ENCODE assay signal across 1 cellular context in the genomic region with DNA sequence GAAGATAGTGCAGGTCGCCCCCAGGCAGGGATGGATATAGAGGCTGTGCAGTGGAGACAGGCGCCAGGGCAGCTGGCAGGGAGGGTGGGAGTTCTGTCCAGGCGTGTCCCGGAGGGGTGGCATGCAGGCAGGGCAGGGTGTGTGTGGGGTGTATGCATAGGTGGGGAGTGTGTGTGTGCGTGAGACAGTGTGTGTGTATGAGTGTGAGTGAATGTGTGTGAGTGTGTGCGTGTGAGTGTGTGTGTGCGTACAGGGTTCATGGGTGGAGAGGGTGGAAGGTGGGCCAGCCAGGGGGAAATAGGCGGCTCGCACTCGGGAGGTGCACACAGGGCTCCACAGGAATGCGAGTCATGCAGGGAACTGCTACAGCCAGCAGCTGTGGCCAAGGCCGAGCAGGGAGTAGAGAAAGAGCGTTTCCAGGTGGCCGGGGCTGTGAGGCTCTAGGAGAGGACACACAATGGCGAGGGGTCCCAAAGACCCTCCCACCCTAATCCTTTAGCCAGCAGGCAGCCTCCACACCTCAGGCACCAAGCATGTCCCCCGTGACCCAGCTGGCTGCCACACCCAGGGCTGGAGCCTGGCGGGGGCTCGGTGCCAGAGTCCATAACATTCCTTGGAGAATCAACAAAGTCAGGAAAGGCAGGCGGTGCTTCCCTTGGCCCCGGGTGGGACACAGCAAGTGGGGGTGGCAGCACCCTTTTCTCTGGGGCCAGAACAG.
A peak's percentile ranks its signal among the peaks of the same experiment; 100 is the strongest.
TF ChIP-seq lines count a peak whose summit lies in the region.

No MANE protein-coding gene starts in this region.

TF ChIP-seq in HEK293, 187 proteins besides CTCF, POLR2A, EP300 and RAD21 (continued from another document):
- TF ChIP-seq ZNF544 (tag by site-specific recombination; IDR thresholded peaks at IDR 0.05) (no peak), ZNF596 (tag by site-specific recombination; IDR thresholded peaks at IDR 0.05) (no peak), ZNF132 (tag by site-specific recombination; IDR thresholded peaks at IDR 0.05; ENCODE audit: borderline replicate concordance) (no peak), ZBTB17 (tag by site-specific recombination; IDR thresholded peaks at IDR 0.05) (peak; percentile 55; the same call in 1 of the 2 replicates), ZNF585B (tag by site-specific recombination; IDR thresholded peaks at IDR 0.05) (no peak)
